18 cellular contexts compared by ENCODE assay signal in genomic region chr7:13872751-13873150, GRCh38.
A peak's percentile ranks its signal among the peaks of the same experiment; 100 is the strongest.
DNase-seq lines count a peak whose midpoint lies in the region; ATAC-seq, FAIRE-seq and TF ChIP-seq lines count a peak whose summit lies in the region.
"Had no signal": no experiment of that assay in that cellular context is flagged by ENCODE, and none has a peak within 500 bp of the region (broad histone marks: within the 10 kb centered on the region; RNA-seq: fewer than 3 reads in every experiment).

No MANE protein-coding gene starts in this region.

- H3K4me2 ChIP-seq in SK-N-SH (no peak overlapping the region), OCI-LY7 (ENCODE audit: low read length) (no peak overlapping the region)
- H3K4me2 ChIP-seq: A549 had no signal

- H3K9me3 ChIP-seq in SK-N-SH (no peaks in the 10 kb centered on the region), OCI-LY7 (ENCODE audit: low read length) (no peaks in the 10 kb centered on the region)
- H3K9me3 ChIP-seq: A549, BE2C had no signal

- CTCF ChIA-PET in SK-N-SH (lab: Yijun Ruan, JAX) = interaction anchor here (0.9 kb wide), 1 partner anchor 8 kb away, joined by 5 read pairs; no protein-coding TSS in a partner anchor
- CTCF ChIA-PET in OCI-LY7 (lab: Charles Lee; ENCODE audit: unreplicated experiment) = no interaction called here

- no peaks in the 10 kb centered on the region for H3F3A ChIP-seq in SK-N-SH (replicated peaks; ENCODE audit: insufficient read depth)

- H3K27ac ChIP-seq in SK-N-SH (ENCODE audit: low read depth in 2 of 2, low read length in 1 of 2) (no peak overlapping the region), OCI-LY7 (ENCODE audit: low read depth, low read length, poor library complexity, severe bottlenecking) (no peak overlapping the region)
- H3K27ac ChIP-seq: A549, GM23248, HL-60 had no signal

- H3K9ac ChIP-seq in SK-N-SH = no peak overlapping the region
- H3K9ac ChIP-seq: GM23248 had no signal

- no peak for ATAC-seq in SK-N-SH treated with all-trans-retinoic acid at 6 μM for 48 hours
- ATAC-seq: A549; CD8-positive, alpha-beta T cell; GM12878; HCT116 had no signal

- POLR2A ChIA-PET in SK-N-SH (lab: Yijun Ruan, JAX) = no interaction called here
- POLR2A ChIA-PET in OCI-LY7 (lab: Charles Lee) = no interaction called here

- H3K9me2 ChIP-seq in SK-N-SH (no peaks in the 10 kb centered on the region), OCI-LY7 (ENCODE audit: insufficient read depth, low read length) (no peaks in the 10 kb centered on the region)

- H3K79me2 ChIP-seq in SK-N-SH (ENCODE audit: insufficient read depth) (no peaks in the 10 kb centered on the region), OCI-LY7 (ENCODE audit: insufficient read depth, low read depth, low read length) (no peaks in the 10 kb centered on the region)

- TF ChIP-seq EP300 in SK-N-SH (IDR thresholded peaks at IDR 0.05; ENCODE audit: borderline replicate concordance in 1 of 2, low read depth in 1 of 2, low read length in 1 of 2) = no peak

- no peaks in the 10 kb centered on the region; a peak in 1 of 4 replicates for H3K4me1 ChIP-seq in SK-N-SH (ENCODE audit: control insufficient read depth in 1 of 2, insufficient read depth in 2 of 2, low read depth in 1 of 2, low read length in 1 of 2)
- no peaks in the 10 kb centered on the region for H3K4me1 ChIP-seq in OCI-LY7 (ENCODE audit: insufficient read depth, low read length, poor library complexity, severe bottlenecking)
- H3K4me1 ChIP-seq: A549, BE2C had no signal

- DNase-seq in SK-N-SH = no peak
- DNase-seq in NCI-H69 (lab: John Stamatoyannopoulos, UW) = peak; percentile 67
- no peak for DNase-seq in OCI-LY7 (ENCODE audit: low spot score)
- no peak for DNase-seq in dedifferentiated amniotic fluid mesenchymal stem cell (ENCODE audit: extremely low spot score)
- DNase-seq: BE2C; CD8-positive, alpha-beta T cell; COR-L47; DMS79; GM23248 had no signal

- peak; percentile 9 for FAIRE-seq in islet of Langerhans (lab: Jason Lieb, UNC)
- FAIRE-seq: A549, D721Med, GM12878, GM18507, H54 had no signal

- TF ChIP-seq RAD21 in SK-N-SH (IDR thresholded peaks at IDR 0.05; ENCODE audit: low read length) = no peak

- H3K36me3 ChIP-seq in SK-N-SH (replicated peaks in 1 of 2; ENCODE audit: control insufficient read depth in 1 of 2, insufficient read depth in 2 of 2, low read length in 1 of 2) = no peaks in the 10 kb centered on the region
- H3K36me3 ChIP-seq in OCI-LY7 (ENCODE audit: insufficient read depth, low read length) = no peaks in the 10 kb centered on the region
- H3K36me3 ChIP-seq: BE2C had no signal

- intact Hi-C loops in OCI-LY7 (cut with micrococcal nuclease; ENCODE audit: unreplicated experiment) = no loop called here

- BruUV-seq in OCI-LY7 (replicated peaks; lab: Mats Ljungman, UMichigan) = no TSS peak

- TF ChIP-seq CTCF in SK-N-SH (IDR thresholded peaks at IDR 0.05) (no peak), OCI-LY7 (conservative IDR thresholded peaks at IDR 0.05; ENCODE audit: low read length) (no peak)

- H4K20me1 ChIP-seq in SK-N-SH (ENCODE audit: insufficient read depth) = no peaks in the 10 kb centered on the region
- no peaks in the 10 kb centered on the region for H4K20me1 ChIP-seq in OCI-LY7 (ENCODE audit: insufficient read depth, low read length)

- H2AFZ ChIP-seq in SK-N-SH (ENCODE audit: low read depth) (no peak overlapping the region), OCI-LY7 (ENCODE audit: low read length) (no peak overlapping the region)
- H2AFZ ChIP-seq: GM23248 had no signal

- H3K4me3 ChIP-seq in SK-N-SH (ENCODE audit: low read depth in 2 of 2, low read length in 1 of 2) (no peak overlapping the region), OCI-LY7 (ENCODE audit: low read depth, low read length, poor library complexity, severe bottlenecking) (no peak overlapping the region)
- H3K4me3 ChIP-seq: A549, GM12878, GM23248 had no signal

- no peaks in the 10 kb centered on the region for H3K27me3 ChIP-seq in SK-N-SH (ENCODE audit: insufficient read depth)
- H3K27me3 ChIP-seq: BE2C had no signal

TF ChIP-seq in SK-N-SH treated with all-trans-retinoic acid at 6 μM for 48 hours, 23 proteins besides CTCF, POLR2A, EP300 and RAD21:
- TF ChIP-seq ESRRG (CRISPR knock-in tag; IDR thresholded peaks at IDR 0.05) (no peak), ISL1 (CRISPR knock-in tag; IDR thresholded peaks at IDR 0.05) (peak; percentile 65)
TF ChIP-seq in SK-N-SH treated with all-trans-retinoic acid at 6 μM for 48 hours: peak in this region for 1.

TF ChIP-seq in SK-N-SH, 30 proteins besides CTCF, POLR2A, EP300 and RAD21:
- TF ChIP-seq SIN3A (IDR thresholded peaks at IDR 0.05; ENCODE audit: borderline replicate concordance, low read depth, low read length) (no peak), USF2 (IDR thresholded peaks at IDR 0.05; ENCODE audit: borderline replicate concordance, low read depth, low read length) (no peak), REST (IDR thresholded peaks at IDR 0.05; ENCODE audit: low read depth, low read length) (no peak), NFIC (IDR thresholded peaks at IDR 0.05; ENCODE audit: borderline replicate concordance) (no peak), FOXJ3 (CRISPR knock-in tag; IDR thresholded peaks at IDR 0.05) (no peak), FOSL2 (IDR thresholded peaks at IDR 0.05; ENCODE audit: borderline replicate concordance, low read depth) (no peak), GABPA (IDR thresholded peaks at IDR 0.05; ENCODE audit: low read depth) (no peak), EZH2phosphoT487 (IDR thresholded peaks at IDR 0.05; ENCODE audit: borderline replicate concordance, low read depth) (no peak), GATA2 (CRISPR knock-in tag; IDR thresholded peaks at IDR 0.05) (no peak), RXRA (IDR thresholded peaks at IDR 0.05; ENCODE audit: borderline replicate concordance, low read depth) (no peak), TCF12 (IDR thresholded peaks at IDR 0.05) (no peak), RCOR1 (IDR thresholded peaks at IDR 0.05; ENCODE audit: low read length) (no peak), CHD2 (IDR thresholded peaks at IDR 0.05; ENCODE audit: low read length, partially characterized antibody) (no peak), ELF1 (IDR thresholded peaks at IDR 0.05) (no peak), NRF1 (IDR thresholded peaks at IDR 0.05; ENCODE audit: low read depth, low read length) (no peak), RFX5 (IDR thresholded peaks at IDR 0.05; ENCODE audit: low read length) (no peak)
- TF ChIP-seq, protein P1, sequence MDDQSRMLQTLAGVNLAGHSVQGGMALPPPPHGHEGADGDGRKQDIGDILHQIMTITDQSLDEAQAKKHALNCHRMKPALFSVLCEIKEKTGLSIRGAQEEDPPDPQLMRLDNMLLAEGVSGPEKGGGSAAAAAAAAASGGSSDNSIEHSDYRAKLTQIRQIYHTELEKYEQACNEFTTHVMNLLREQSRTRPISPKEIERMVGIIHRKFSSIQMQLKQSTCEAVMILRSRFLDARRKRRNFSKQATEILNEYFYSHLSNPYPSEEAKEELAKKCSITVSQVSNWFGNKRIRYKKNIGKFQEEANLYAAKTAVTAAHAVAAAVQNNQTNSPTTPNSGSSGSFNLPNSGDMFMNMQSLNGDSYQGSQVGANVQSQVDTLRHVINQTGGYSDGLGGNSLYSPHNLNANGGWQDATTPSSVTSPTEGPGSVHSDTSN (IDR thresholded peaks at IDR 0.05) = no peak
- TF ChIP-seq, protein P2, sequence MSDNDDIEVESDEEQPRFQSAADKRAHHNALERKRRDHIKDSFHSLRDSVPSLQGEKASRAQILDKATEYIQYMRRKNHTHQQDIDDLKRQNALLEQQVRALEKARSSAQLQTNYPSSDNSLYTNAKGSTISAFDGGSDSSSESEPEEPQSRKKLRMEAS (IDR thresholded peaks at IDR 0.05; ENCODE audit: low read depth) = no peak
